Comparison of ENCODE assay signal across 31 cellular contexts in genomic region chr18:506801-507200, GRCh38. TPM values are rescaled to one million over a fixed set of nuclear protein-coding genes. Genes with fewer than 3 reads are reported as not detected.
"Had no signal": no experiment of that assay in that cellular context is flagged by ENCODE, and none has a peak within 500 bp of the region (broad histone marks: within the 10 kb centered on the region; RNA-seq: fewer than 3 reads in every experiment).

No MANE protein-coding gene starts in this region.

- H3K27ac ChIP-seq: neural progenitor cell, ovary, parathyroid adenoma, psoas muscle, skin epidermis, spleen, suprapubic skin, testis, tibial artery, transverse colon, upper lobe of left lung, uterus had no signal

- H2AFZ ChIP-seq: neural progenitor cell, parathyroid adenoma had no signal

- H3K4me2 ChIP-seq: neural progenitor cell, smooth muscle cell had no signal

- ATAC-seq: naive thymus-derived CD4-positive, alpha-beta T cell; natural killer cell; psoas muscle; right cardiac atrium; sciatic nerve; stimulated activated memory B cell treated with anti-CD40 and anti-IgM and Interleukin-4, amounts not matched to agents 10 μg/mL and 1 μg/mL and 100 μg/mL, for 72 hours; stimulated activated naive CD8-positive, alpha-beta T cell treated with anti-CD3 and anti-CD28 coated beads, Interleukin-15, amount 100 ng/mL, for 72 hours; stimulated activated naive CD8-positive, alpha-beta T cell treated with anti-CD3 and anti-CD28 coated beads, Interleukin-15, Interleukin-2, amounts not matched to agents 100 U/mL and 50 U/mL, for 24 hours had no signal

- H3K4me1 Mint-ChIP-seq: naive thymus-derived CD4-positive, alpha-beta T cell; natural killer cell; nephron; stimulated activated memory B cell treated with anti-CD40 and anti-IgM and Interleukin-4, amounts not matched to agents 10 μg/mL and 1 μg/mL and 100 μg/mL, for 72 hours; stimulated activated naive CD8-positive, alpha-beta T cell treated with anti-CD3 and anti-CD28 coated beads, Interleukin-15, amount 100 ng/mL, for 72 hours had no signal

- H3K9ac ChIP-seq: neural progenitor cell, parathyroid adenoma had no signal

- DNase-seq: naive thymus-derived CD4-positive, alpha-beta T cell; natural killer cell; occipital lobe; ovary; posterior cingulate gyrus; psoas muscle; right cardiac atrium; spleen; stimulated activated CD4-positive, alpha-beta T cell treated with anti-CD3 and anti-CD28 coated beads, Interleukin-12 subunit alpha, Interleukin-12 subunit beta, amount 100 ng/mL, for 4 hours; stimulated activated CD4-positive, alpha-beta T cell treated with anti-CD3 and anti-CD28 coated beads, Interleukin-1b, Interleukin-23, amount 100 ng/mL, for 48 hours; stimulated activated CD4-positive, alpha-beta T cell treated with anti-CD3 and anti-CD28 coated beads, Interleukin-4, amount 100 ng/mL, for 1 hour; stimulated activated CD4-positive, alpha-beta T cell treated with anti-CD3 and anti-CD28 coated beads, Interleukin-4, amount 100 ng/mL, for 4 hours; stimulated activated CD8-positive, alpha-beta memory T cell treated with anti-CD3 and anti-CD28 coated beads, Interleukin-4, amount 100 ng/mL, for 48 hours; stimulated activated naive CD4-positive, alpha-beta T cell; stimulated activated naive CD8-positive, alpha-beta T cell treated with anti-CD3 and anti-CD28 coated beads, Interleukin-15, amount 100 ng/mL, for 72 hours; stimulated activated naive CD8-positive, alpha-beta T cell treated with anti-CD3 and anti-CD28 coated beads, Interleukin-15, Interleukin-2, amounts not matched to agents 100 U/mL and 50 U/mL, for 24 hours; substantia nigra; testis; tibial artery; transverse colon; upper lobe of left lung; uterus had no signal

- H3K9me3 Mint-ChIP-seq: natural killer cell; stimulated activated memory B cell treated with anti-CD40 and anti-IgM and Interleukin-4, amounts not matched to agents 10 μg/mL and 1 μg/mL and 100 μg/mL, for 72 hours; stimulated activated naive CD8-positive, alpha-beta T cell treated with anti-CD3 and anti-CD28 coated beads, Interleukin-15, amount 100 ng/mL, for 72 hours had no signal

- H3K36me3 Mint-ChIP-seq: naive thymus-derived CD4-positive, alpha-beta T cell; natural killer cell; neural progenitor cell; stimulated activated memory B cell treated with anti-CD40 and anti-IgM and Interleukin-4, amounts not matched to agents 10 μg/mL and 1 μg/mL and 100 μg/mL, for 72 hours had no signal

- H3K36me3 ChIP-seq: neural progenitor cell, ovary, spleen, suprapubic skin, tibial artery, transverse colon, upper lobe of left lung, uterus had no signal

- H3K27ac Mint-ChIP-seq: naive thymus-derived CD4-positive, alpha-beta T cell; natural killer cell; nephron; neural progenitor cell; progenitor cell of endocrine pancreas; stimulated activated memory B cell treated with anti-CD40 and anti-IgM and Interleukin-4, amounts not matched to agents 10 μg/mL and 1 μg/mL and 100 μg/mL, for 72 hours had no signal

- H3K79me2 ChIP-seq: parathyroid adenoma had no signal

- H3K27me3 ChIP-seq: ovary, suprapubic skin, testis, tibial artery, transverse colon, upper lobe of left lung, uterus had no signal

- H3K9me3 ChIP-seq: ovary, psoas muscle, spleen, suprapubic skin, testis, tibial artery, transverse colon, upper lobe of left lung, uterus had no signal

- H3K4me3 ChIP-seq: neural progenitor cell, ovary, psoas muscle, skin epidermis, smooth muscle cell, spleen, suprapubic skin, testis, tibial artery, transverse colon, upper lobe of left lung, uterus had no signal

- H3K4me3 Mint-ChIP-seq: naive thymus-derived CD4-positive, alpha-beta T cell; natural killer cell; nephron; neural progenitor cell; stimulated activated memory B cell treated with anti-CD40 and anti-IgM and Interleukin-4, amounts not matched to agents 10 μg/mL and 1 μg/mL and 100 μg/mL, for 72 hours; stimulated activated naive CD8-positive, alpha-beta T cell treated with anti-CD3 and anti-CD28 coated beads, Interleukin-15, amount 100 ng/mL, for 72 hours had no signal

- H3K4me1 ChIP-seq: neural progenitor cell, parathyroid adenoma, psoas muscle, spleen, suprapubic skin, testis, tibial artery, transverse colon, upper lobe of left lung, uterus had no signal

RNA-seq across cellular contexts. Expression of gene COLEC12, which starts 6.3 kb away (rescaled TPM):
- total RNA-seq: natural killer cell had no signal
- polyA plus RNA-seq: naive thymus-derived CD4-positive, alpha-beta T cell had no signal
